In genomic region chr3:188389711-188390346, GRCh38 we compare ENCODE assay signal across 8 cellular contexts.
DNase-seq lines count a peak whose midpoint lies in the region; ATAC-seq and TF ChIP-seq lines count a peak whose summit lies in the region.

No MANE protein-coding gene starts in this region.

- H4K8ac ChIP-seq in trophoblast cell (ENCODE audit: low read depth, low read length), result no peak overlapping the region

- H3K27me3 Mint-ChIP-seq in chondrocyte (ENCODE audit: low read depth), result no peaks in the 10 kb centered on the region

- no peak overlapping the region for H2BK5ac ChIP-seq in trophoblast cell (ENCODE audit: low read depth, low read length, poor library complexity)

- H3K27me3 ChIP-seq in trophoblast cell (ENCODE audit: insufficient read depth, low read length), result no peaks in the 10 kb centered on the region

- DNase-seq in GM12865 (ENCODE audit: low read depth) (peak; percentile 46), MV-4-11 (lab: John Stamatoyannopoulos, UW) (peak; percentile 90), chondrocyte (ENCODE audit: low spot score) (no peak), trophoblast cell (peak; percentile 6 to 34), RKO (ENCODE audit: low spot score) (no peak), NCI-H1092 (lab: John Stamatoyannopoulos, UW) (no peak)
- DNase-seq in central memory CD4-positive, alpha-beta T cell, result no peak

- peak; percentile 94 for ATAC-seq in GM21723 (IDR thresholded peaks at IDR 0.05; ENCODE audit: unreplicated experiment)

- peaks cover 3% of the 10 kb centered on the region for H3K36me3 Mint-ChIP-seq in chondrocyte (ENCODE audit: low read depth)

- H3K9me3 ChIP-seq in trophoblast cell (ENCODE audit: insufficient read depth, low read depth, low read length), result no peaks in the 10 kb centered on the region

- no peaks in the 10 kb centered on the region for H3K79me2 ChIP-seq in trophoblast cell (ENCODE audit: control insufficient read depth, insufficient read depth, low read length, poor library complexity)

- no peak overlapping the region for H3K14ac ChIP-seq in trophoblast cell (ENCODE audit: low read length)

- no peak overlapping the region for H4K12ac ChIP-seq in trophoblast cell (ENCODE audit: low read depth, low read length)

- WGBS in trophoblast cell (ENCODE audit: extremely low coverage, insufficient coverage, insufficient read length), result no CpG with 5 or more reads among the region's 5 CpGs

- no peak overlapping the region for H4K91ac ChIP-seq in trophoblast cell (ENCODE audit: low read depth, low read length)

- H3K9me3 Mint-ChIP-seq in chondrocyte (ENCODE audit: low read depth), result no peaks in the 10 kb centered on the region

- no peak overlapping the region for H2AK5ac ChIP-seq in trophoblast cell (ENCODE audit: low read length)

- H3K23ac ChIP-seq in trophoblast cell (ENCODE audit: low read length), result no peak overlapping the region

- no peak overlapping the region for H3K9ac ChIP-seq in trophoblast cell (ENCODE audit: low read length)

- H3K4me2 ChIP-seq in trophoblast cell (ENCODE audit: low read length), result no peak overlapping the region

- no peak overlapping the region for H3K27ac ChIP-seq in trophoblast cell (ENCODE audit: low read depth, low read length)

- no peaks in the 10 kb centered on the region for H3K36me3 ChIP-seq in trophoblast cell (ENCODE audit: control insufficient read depth in 1 of 2, insufficient read depth in 2 of 2, low read length in 2 of 2)

- no peak overlapping the region for H2BK120ac ChIP-seq in trophoblast cell (ENCODE audit: insufficient read depth, low read length, poor library complexity)

- no peak for TF ChIP-seq CTCF in GM12865 (IDR thresholded peaks at IDR 0.05; ENCODE audit: insufficient read depth, low read depth, low read length, missing control alignments)
- TF ChIP-seq CTCF in chondrocyte (IDR thresholded peaks at IDR 0.05), result no peak

- H2AFZ ChIP-seq in trophoblast cell (ENCODE audit: insufficient read depth, low read length, poor library complexity), result no peak overlapping the region

- no peaks in the 10 kb centered on the region for H3K79me1 ChIP-seq in trophoblast cell (ENCODE audit: low read length)

- H3K4me3 Mint-ChIP-seq in chondrocyte (ENCODE audit: unreplicated experiment), result no peak overlapping the region

- peaks cover 0 to 17% of the 10 kb centered on the region in 2 experiments for H3K4me1 ChIP-seq in trophoblast cell (ENCODE audit: control insufficient read depth in 1 of 2, insufficient read depth in 2 of 2, low read length in 2 of 2)

- no peak overlapping the region for H3K4ac ChIP-seq in trophoblast cell (ENCODE audit: low read depth, low read length)

- peak overlapping the region; percentile 74 for H3K27ac Mint-ChIP-seq in chondrocyte (ENCODE audit: unreplicated experiment)

- no peak overlapping the region for H3K18ac ChIP-seq in trophoblast cell (ENCODE audit: low read length)

- H3K4me3 ChIP-seq in GM12865 (ENCODE audit: low read depth, low read length) (no peak overlapping the region), trophoblast cell (ENCODE audit: low read depth, low read length) (no peak overlapping the region)

- no peak overlapping the region for H2BK12ac ChIP-seq in trophoblast cell (ENCODE audit: low read length)

- peaks cover 76% of the 10 kb centered on the region for H3K4me1 Mint-ChIP-seq in chondrocyte (ENCODE audit: low read depth)

Comparison
In these comparisons a context has a peak if more than half of its experiments do, and no peak if none do; other contexts are left out.
1. DNase-seq: peak in GM12865 (single experiment), MV-4-11 (single experiment) and trophoblast cell (2 of 2); none in chondrocyte (single experiment), RKO (single experiment), NCI-H1092 (single experiment) and central memory CD4-positive, alpha-beta T cell (single experiment).